In the genomic region with DNA sequence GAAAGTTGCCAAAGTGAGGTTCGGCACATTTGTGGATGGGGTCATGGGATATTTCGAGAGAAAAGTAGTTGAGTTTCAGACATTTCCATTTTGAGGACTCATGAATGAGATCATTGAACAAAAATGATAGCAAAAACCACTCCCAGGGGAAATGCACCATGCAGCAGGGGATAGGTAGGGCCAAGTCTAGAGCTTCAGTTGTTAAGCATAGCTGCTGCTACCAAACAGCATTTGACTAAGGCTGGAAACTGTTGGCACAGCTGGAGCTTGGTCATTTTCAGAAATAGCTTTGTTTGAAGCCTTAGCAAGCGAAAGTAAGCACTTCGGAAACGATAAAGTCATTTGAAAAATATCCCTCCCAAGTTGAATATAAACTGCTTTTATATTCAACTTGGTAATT, we compare ENCODE assay signal across 22 cellular contexts.
"Had no signal": no experiment of that assay in that cellular context is flagged by ENCODE, and none has a peak within 500 bp of the region (broad histone marks: within the 10 kb centered on the region; RNA-seq: fewer than 3 reads in every experiment).

No MANE protein-coding gene starts in this region.

- H3K4me1 Mint-ChIP-seq: immature natural killer cell, memory B cell, mesothelial cell of epicardium, natural killer cell, neural progenitor cell had no signal

- H3K27me3 ChIP-seq: gastrocnemius medialis, neural progenitor cell, ovary, uterus had no signal

- ATAC-seq: esophagus mucosa, gastrocnemius medialis, left cardiac atrium, lower lobe of right lung, natural killer cell, right cardiac atrium had no signal

- H3K4me3 ChIP-seq: gastrocnemius medialis, left ventricle myocardium inferior, lower lobe of right lung, neural progenitor cell, ovary, uterus had no signal

- H3K27me3 Mint-ChIP-seq: memory B cell, progenitor cell of endocrine pancreas had no signal

- H3K9me3 ChIP-seq: gastrocnemius medialis, lower lobe of right lung, ovary, uterus had no signal

- H3K4me3 Mint-ChIP-seq: immature natural killer cell, memory B cell, mesothelial cell of epicardium, natural killer cell, neural progenitor cell had no signal

- H3K36me3 Mint-ChIP-seq: immature natural killer cell, memory B cell, mesothelial cell of epicardium, natural killer cell, neural progenitor cell had no signal

- H3K27ac Mint-ChIP-seq: immature natural killer cell, memory B cell, mesothelial cell of epicardium, natural killer cell, neural progenitor cell, progenitor cell of endocrine pancreas had no signal

- H3K27ac ChIP-seq: gastrocnemius medialis, left ventricle myocardium inferior, lower lobe of right lung, neural progenitor cell, ovary, uterus had no signal

- H3K9me3 Mint-ChIP-seq: memory B cell, natural killer cell had no signal

- DNase-seq: effector memory CD4-positive, alpha-beta T cell; gastrocnemius medialis; glutamatergic neuron; immature natural killer cell; kidney; left cardiac atrium; left ventricle myocardium inferior; lower lobe of right lung; natural killer cell; nucleus accumbens; ovary; right cardiac atrium; small intestine; stimulated activated CD4-positive, alpha-beta T cell treated with anti-CD3 and anti-CD28 coated beads, Interleukin-2, amount 100 ng/mL, for 48 hours; stimulated activated naive CD4-positive, alpha-beta T cell treated with Interleukin-2 at 50 U/mL for 16 hours; trophoblast cell; uterus had no signal

- H3K36me3 ChIP-seq: gastrocnemius medialis, left ventricle myocardium inferior, lower lobe of right lung, neural progenitor cell, ovary, uterus had no signal

- H3K4me1 ChIP-seq: gastrocnemius medialis, left ventricle myocardium inferior, lower lobe of right lung, neural progenitor cell, uterus had no signal
